8 cellular contexts compared by ENCODE assay signal in genomic region chr4:120256112-120256775, GRCh38.
A peak's percentile ranks its signal among the peaks of the same experiment; 100 is the strongest.
DNase-seq lines count a peak whose midpoint lies in the region; ATAC-seq and TF ChIP-seq lines count a peak whose summit lies in the region.
"Not testable (repeated sequence)": the region's sequence is repeated elsewhere in the genome, so short reads cannot be mapped to it uniquely, and the experiment has no call there.

No MANE protein-coding gene starts in this region.

- H2AFZ ChIP-seq in GM23338 (peak overlapping the region; percentile 93), smooth muscle cell (ENCODE audit: low read depth) (peak overlapping the region; percentile 41)

- peak overlapping the region; percentile 94 for H3K4me3 Mint-ChIP-seq in GM23338
- peak overlapping the region; percentile 93 for H3K4me3 Mint-ChIP-seq in endodermal cell
- H3K4me3 Mint-ChIP-seq in mesothelial cell of epicardium: peak overlapping the region; percentile 94

- H3K27ac Mint-ChIP-seq in GM23338 (peak overlapping the region; percentile 88), endodermal cell (peak overlapping the region; percentile 99), mesothelial cell of epicardium (peak overlapping the region; percentile 91)

- not testable (repeated sequence) for H3K27ac ChIP-seq in GM23338 (ENCODE audit: low read depth); endodermal cell (ENCODE audit: low read depth, low read length); iPS-18a (ENCODE audit: low read length); smooth muscle cell (ENCODE audit: low read depth)

- H3K9me3 Mint-ChIP-seq in GM23338, endodermal cell, mesothelial cell of epicardium: not testable (repeated sequence)

- H4K20me1 ChIP-seq in GM23338 (replicated peaks; ENCODE audit: insufficient read depth); smooth muscle cell (ENCODE audit: low read depth): not testable (repeated sequence)

- H3K79me2 ChIP-seq in GM23338 (replicated peaks; ENCODE audit: insufficient read depth); smooth muscle cell (ENCODE audit: low read depth): not testable (repeated sequence)

- H3K4me1 Mint-ChIP-seq in GM23338, endodermal cell, mesothelial cell of epicardium: not testable (repeated sequence)

- H3K9me3 ChIP-seq in endodermal cell (ENCODE audit: control insufficient read depth, low read length); iPS-18a (ENCODE audit: control insufficient read depth, low read depth, low read length); smooth muscle cell (replicated peaks; ENCODE audit: low read depth): not testable (repeated sequence)

- not testable (repeated sequence) for TF ChIP-seq CTCF in GM23338 (conservative IDR thresholded peaks at IDR 0.05; ENCODE audit: low read depth in 2 of 2); endodermal cell (conservative IDR thresholded peaks at IDR 0.05); mesothelial cell of epicardium (IDR thresholded peaks at IDR 0.05; ENCODE audit: unreplicated experiment); smooth muscle cell (IDR thresholded peaks at IDR 0.05; ENCODE audit: borderline replicate concordance, insufficient read depth, poor library complexity, severe bottlenecking)

- H3K4me1 ChIP-seq in GM23338 (ENCODE audit: insufficient read depth); endodermal cell (ENCODE audit: control insufficient read depth, insufficient read depth, low read length); iPS-18a (ENCODE audit: control insufficient read depth, low read depth, low read length); smooth muscle cell (ENCODE audit: low read depth): not testable (repeated sequence)

- H3K9ac ChIP-seq in endodermal cell (ENCODE audit: extremely low read depth, low read length, poor library complexity, severe bottlenecking): peak overlapping the region; percentile 47
- H3K9ac ChIP-seq in iPS-18a (ENCODE audit: low read length): peak overlapping the region; percentile 65
- not testable (repeated sequence) for H3K9ac ChIP-seq in smooth muscle cell (ENCODE audit: low read depth)

- ATAC-seq in GM23338: not testable (repeated sequence)

- H3K36me3 Mint-ChIP-seq in GM23338 (ENCODE audit: low read depth); endodermal cell (ENCODE audit: low read depth); mesothelial cell of epicardium: not testable (repeated sequence)

- peak overlapping the region; percentile 66 for H3K4me3 ChIP-seq in GM23338
- peak overlapping the region; percentile 75 for H3K4me3 ChIP-seq in endodermal cell (ENCODE audit: low read length)
- peak overlapping the region; percentile 72 for H3K4me3 ChIP-seq in iPS-18a (ENCODE audit: low read length)
- peak overlapping the region; percentile 45 for H3K4me3 ChIP-seq in smooth muscle cell

- H3K27me3 ChIP-seq in GM23338 (ENCODE audit: insufficient read depth); endodermal cell (ENCODE audit: control insufficient read depth, insufficient read depth, low read length, poor library complexity, severe bottlenecking); iPS-18a (ENCODE audit: control insufficient read depth, insufficient read depth, low read length); smooth muscle cell (ENCODE audit: low read depth): not testable (repeated sequence)

- WGBS in endodermal cell (ENCODE audit: insufficient coverage in 1 of 2, insufficient read length in 1 of 2), 2 experiments: 28% methylated on average over 25 of the region's 28 CpGs; no CpG with 5 or more reads in 1 of the 2 experiments
- WGBS in smooth muscle cell (ENCODE audit: low lambda C conversion rate): 11% methylated on average over 28 of the region's 28 CpGs

- peak overlapping the region; percentile 71 for H3K4me2 ChIP-seq in GM23338
- H3K4me2 ChIP-seq in smooth muscle cell: peak overlapping the region; percentile 79

- not testable (repeated sequence) for H3K36me3 ChIP-seq in GM23338 (ENCODE audit: insufficient read depth); endodermal cell (ENCODE audit: control insufficient read depth, insufficient read depth, low read length); iPS-18a (ENCODE audit: control insufficient read depth, low read depth, low read length); smooth muscle cell (ENCODE audit: low read depth)

- not testable (repeated sequence) for H3K9me2 ChIP-seq in GM23338 (ENCODE audit: insufficient read depth)

- H3F3A ChIP-seq in GM23338 (replicated peaks; ENCODE audit: low read depth); smooth muscle cell (ENCODE audit: low read depth): not testable (repeated sequence)

- H3K27me3 Mint-ChIP-seq in GM23338 (ENCODE audit: insufficient read depth, low read depth, poor library complexity); endodermal cell (ENCODE audit: insufficient read depth); mesothelial cell of epicardium (ENCODE audit: low read depth): not testable (repeated sequence)

- DNase-seq in GM23338 (ENCODE audit: low spot score) (peak; percentile 62), NCI-H1417 treated with DMSO at 0.1 percent for 48 hours (lab: John Stamatoyannopoulos, UW) (peak; percentile 15), NCI-H748 (lab: John Stamatoyannopoulos, UW; ENCODE audit: unreplicated experiment) (peak; percentile 78), SW480 (ENCODE audit: low spot score) (peak; percentile 15), endodermal cell (peak; percentile 82)
- DNase-seq in mesothelial cell of epicardium (ENCODE audit: low spot score in 2 of 2, unreplicated experiment in 2 of 2); smooth muscle cell (lab: John Stamatoyannopoulos, UW; ENCODE audit: unreplicated experiment): not testable (repeated sequence)

TF ChIP-seq in GM23338, 12 proteins besides CTCF, POLR2A, EP300 and RAD21:
- peak; percentile 41; the same call in 1 of the 2 replicates for TF ChIP-seq POLR2AphosphoS5 (IDR thresholded peaks at IDR 0.05; ENCODE audit: low read depth)
